Comparison of ENCODE assay signal across 17 cellular contexts in the genomic region with DNA sequence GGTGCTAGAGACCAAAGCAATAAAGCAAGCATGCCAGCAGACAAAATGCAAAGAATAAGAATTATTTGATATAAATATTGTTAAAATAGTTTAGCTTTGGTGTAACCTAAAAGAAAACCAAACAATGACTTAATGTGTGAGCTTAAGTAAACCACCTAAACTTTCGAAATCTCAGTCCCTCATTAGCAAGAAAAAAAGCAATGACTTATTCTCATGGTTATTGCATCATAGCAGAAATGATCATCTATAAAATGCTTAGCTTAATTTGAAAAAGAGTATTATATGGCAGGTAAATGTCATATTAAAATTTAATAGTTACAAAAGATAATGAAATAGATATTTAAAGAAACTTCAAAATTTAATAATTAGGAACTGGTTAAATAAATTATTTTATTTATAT.
"Had no signal": no experiment of that assay in that cellular context is flagged by ENCODE, and none has a peak within 500 bp of the region (broad histone marks: within the 10 kb centered on the region; RNA-seq: fewer than 3 reads in every experiment).

No MANE protein-coding gene starts in this region.

- DNase-seq: activated CD8-positive, alpha-beta memory T cell treated with anti-CD3 and anti-CD28 coated beads, Interleukin-2, amount 10 ng/mL, durations not matched to agents 7 days and 5 days; activated CD8-positive, alpha-beta T cell treated with anti-CD3 and anti-CD28 coated beads, Interleukin-2, amount 10 ng/mL, durations not matched to agents 7 days and 5 days; activated naive CD4-positive, alpha-beta T cell; activated T-cell treated with anti-CD3 and anti-CD28 coated beads, Interleukin-2, amount 50 U/mL, for 48 hours; anterior cingulate cortex; cerebellar nuclear complex; colonic mucosa; effector CD8-positive, alpha-beta T cell; glutamatergic neuron; naive B cell; nephron progenitor cell; stimulated activated CD4-positive, alpha-beta T cell treated with anti-CD3 and anti-CD28 coated beads, Interleukin-1b, Interleukin-23, amount 100 ng/mL, for 48 hours; stimulated activated naive B cell treated with anti-CD40 and anti-IgM and Interleukin-4, amounts not matched to agents 10 μg/mL and 1 μg/mL and 100 μg/mL, for 72 hours; stomach; T-helper 2 cell; thyroid gland; upper lobe of left lung had no signal
